ENCODE assay signal across 9 cellular contexts in the genomic region with DNA sequence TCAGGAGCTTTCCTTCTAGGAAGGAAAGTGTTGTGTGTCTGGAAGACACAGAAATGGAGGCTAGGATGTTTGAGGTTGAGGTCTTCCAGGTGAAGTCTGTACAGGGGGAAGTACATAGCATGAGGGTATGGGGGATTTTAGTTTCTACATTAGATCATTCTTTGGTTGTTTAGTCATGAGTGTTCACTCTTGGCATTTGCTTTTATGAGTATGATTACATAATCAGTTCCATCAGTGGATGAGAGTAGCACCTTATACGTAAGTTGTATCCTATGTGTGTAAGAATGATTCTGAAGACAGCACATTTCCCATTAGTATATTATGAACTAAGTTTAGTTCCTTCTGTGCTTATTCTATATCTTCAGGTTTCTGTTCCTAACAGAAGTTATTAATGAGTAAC. TPM values are rescaled to one million over a fixed set of nuclear protein-coding genes. Genes with fewer than 3 reads are reported as not detected.
DNase-seq lines count a peak whose midpoint lies in the region; TF ChIP-seq lines count a peak whose summit lies in the region.
"Had no signal": no experiment of that assay in that cellular context is flagged by ENCODE, and none has a peak within 500 bp of the region (broad histone marks: within the 10 kb centered on the region; RNA-seq: fewer than 3 reads in every experiment).

No MANE protein-coding gene starts in this region.

- WGBS in mesendoderm (ENCODE audit: extremely low coverage, insufficient coverage, low lambda C conversion rate), result no CpG with 5 or more reads among the region's 1 CpG

- no peak overlapping the region for H3K27ac Mint-ChIP-seq in osteocyte (ENCODE audit: unreplicated experiment)

- H3K4ac ChIP-seq in mesendoderm (ENCODE audit: low read depth, low read length), result no peak overlapping the region

- H3K4me1 Mint-ChIP-seq in osteocyte (ENCODE audit: unreplicated experiment), result peaks cover 41% of the 10 kb centered on the region

- peaks cover 10% of the 10 kb centered on the region for H3K27me3 Mint-ChIP-seq in osteocyte (ENCODE audit: unreplicated experiment)

- DNase-seq in GM10248 (ENCODE audit: extremely low spot score) (peak; percentile 49), Karpas-422 (no peak), coronary artery (ENCODE audit: low spot score) (no peak), osteocyte (ENCODE audit: extremely low spot score, unreplicated experiment) (no peak), HCEC 1CT (no peak), mesendoderm (no peak), tibial artery (no peak), AG08396 (ENCODE audit: low spot score) (no peak)
- DNase-seq: H7 had no signal

- no peaks in the 10 kb centered on the region for H3K36me3 ChIP-seq in Karpas-422 (ENCODE audit: insufficient read depth, low read length)
- no peaks in the 10 kb centered on the region for H3K36me3 ChIP-seq in mesendoderm (ENCODE audit: control insufficient read depth, insufficient read depth, low read length)
- no peaks in the 10 kb centered on the region for H3K36me3 ChIP-seq in tibial artery

- H3K23ac ChIP-seq in mesendoderm (ENCODE audit: low read length), result no peak overlapping the region

- no peak overlapping the region for H4K8ac ChIP-seq in mesendoderm (ENCODE audit: low read depth, low read length)

- H3K4me3 Mint-ChIP-seq in osteocyte (ENCODE audit: unreplicated experiment), result peak overlapping the region; percentile 83

- H3K4me3 ChIP-seq in Karpas-422 (ENCODE audit: low read length) (peak overlapping the region; percentile 63), coronary artery (peak overlapping the region; percentile 98), mesendoderm (ENCODE audit: low read length) (no peak overlapping the region), tibial artery (peak overlapping the region in 1 of 2 donors; percentile 88)

- no peak overlapping the region for H2BK5ac ChIP-seq in mesendoderm (ENCODE audit: low read length)

- H3K79me1 ChIP-seq in mesendoderm (ENCODE audit: low read length), result peaks cover 7% of the 10 kb centered on the region

- H2AFZ ChIP-seq in Karpas-422 (ENCODE audit: low read length), result no peak overlapping the region

- peaks cover 10% of the 10 kb centered on the region for H3K4me1 ChIP-seq in Karpas-422 (ENCODE audit: low read length)
- peaks cover 8% of the 10 kb centered on the region for H3K4me1 ChIP-seq in mesendoderm (ENCODE audit: control insufficient read depth, low read depth, low read length)
- H3K4me1 ChIP-seq in tibial artery, result peaks cover 0 to 39% (median 8%) of the 10 kb centered on the region in 4 donors

- H3K36me3 Mint-ChIP-seq in osteocyte (ENCODE audit: unreplicated experiment), result peaks cover 2% of the 10 kb centered on the region

- no peak overlapping the region for H2BK120ac ChIP-seq in mesendoderm (ENCODE audit: low read depth, low read length)

- H3K9me3 Mint-ChIP-seq in osteocyte (ENCODE audit: unreplicated experiment), result peaks cover 12% of the 10 kb centered on the region

- TF ChIP-seq CTCF in GM10248 (IDR thresholded peaks at IDR 0.05; ENCODE audit: control extremely low read depth, extremely low read depth, low read depth, missing control alignments), result no peak
- TF ChIP-seq CTCF in coronary artery (IDR thresholded peaks at IDR 0.05), result no peak
- no peak for TF ChIP-seq CTCF in osteocyte (IDR thresholded peaks at IDR 0.05)
- no peak for TF ChIP-seq CTCF in tibial artery (IDR thresholded peaks at IDR 0.05)

- H3K4me2 ChIP-seq in Karpas-422 (ENCODE audit: low read depth, low read length, poor library complexity, severe bottlenecking) (peak overlapping the region; percentile 75), mesendoderm (ENCODE audit: low read length) (no peak overlapping the region)

- H3K9me3 ChIP-seq in Karpas-422 (ENCODE audit: low read length) (0 out of 2 replicates have a peak, but pooled peaks cover 5% of the 10 kb centered on the region), tibial artery (no peaks in the 10 kb centered on the region)

- H4K5ac ChIP-seq in mesendoderm (ENCODE audit: low read length), result no peak overlapping the region

- no peak overlapping the region for H3K56ac ChIP-seq in mesendoderm (ENCODE audit: low read length)

- CTCF ChIA-PET in GM10248 (lab: Yijun Ruan, JAX), result interaction anchor here (0.9 to 3.8 kb wide), 5 partner anchors 12 to 71 kb away, joined by 4 to 26 read pairs (median 4); no protein-coding TSS in a partner anchor

- H3K18ac ChIP-seq in mesendoderm (ENCODE audit: low read length), result no peak overlapping the region

- intact Hi-C loops in tibial artery (cut with DNase I; ENCODE audit: low total_unique reads), result loop anchor here (5.0 kb wide), 2 partner anchors 131 to 426 kb away; no protein-coding TSS in a partner anchor

- H3K9me2 ChIP-seq in Karpas-422 (replicated peaks; ENCODE audit: insufficient read depth, low read length), result no peaks in the 10 kb centered on the region

- H3K27ac ChIP-seq in Karpas-422 (ENCODE audit: low read length) (no peak overlapping the region), coronary artery (no peak overlapping the region), mesendoderm (ENCODE audit: low read depth, low read length) (no peak overlapping the region), tibial artery (no peak overlapping the region)

- H3K9ac ChIP-seq in Karpas-422 (ENCODE audit: low read length) (no peak overlapping the region), mesendoderm (ENCODE audit: low read length) (no peak overlapping the region)

- peaks cover 5% of the 10 kb centered on the region; the same call in 1 of the 2 replicates for H3K79me2 ChIP-seq in Karpas-422 (ENCODE audit: low read length)
- H3K79me2 ChIP-seq in mesendoderm (ENCODE audit: control insufficient read depth, insufficient read depth, low read length), result peaks cover 64% of the 10 kb centered on the region

- no peak overlapping the region for H2BK15ac ChIP-seq in mesendoderm (replicated peaks; ENCODE audit: low read depth)

- POLR2A ChIA-PET in GM10248 (lab: Yijun Ruan, JAX), result interaction anchor here (0.8 kb wide), 1 partner anchor 153 kb away, joined by 4 read pairs; no protein-coding TSS in a partner anchor

- H3K27me3 ChIP-seq in Karpas-422 (ENCODE audit: low read length) (peaks cover 8% of the 10 kb centered on the region), mesendoderm (ENCODE audit: insufficient read depth, low read length, poor library complexity) (peaks cover 2% of the 10 kb centered on the region), tibial artery (no peaks in the 10 kb centered on the region)

- H2AK5ac ChIP-seq in mesendoderm (ENCODE audit: low read length), result no peak overlapping the region

- peaks cover 9% of the 10 kb centered on the region; the same call in 1 of the 2 replicates for H4K20me1 ChIP-seq in Karpas-422 (ENCODE audit: insufficient read depth, low read depth, low read length)

RNA-seq across cellular contexts. Expression of a gene that starts 1.9 kb away (rescaled TPM):
- total RNA-seq in Karpas-422 (2014; rRNA removed; shearing (Covaris generic); ENCODE audit: low replicate concordance), result 4.2 and 16.4 TPM in 2 replicates
- total RNA-seq in osteocyte, result 39.8 and 40.4 TPM in 2 replicates
- 72.2 TPM for polyA plus RNA-seq in mesendoderm (2013, experiment 1 of 2)
- polyA plus RNA-seq in mesendoderm (2013, experiment 2 of 2), result 80.5 TPM
